8 cellular contexts compared by ENCODE assay signal in genomic region chr4:158782539-158783360, GRCh38. TPM values are rescaled to one million over a fixed set of nuclear protein-coding genes. Genes with fewer than 3 reads are reported as not detected.
DNase-seq lines count a peak whose midpoint lies in the region; ATAC-seq and TF ChIP-seq lines count a peak whose summit lies in the region.

No MANE protein-coding gene starts in this region.

- no peak overlapping the region for H3K4me3 ChIP-seq in KMS-11 (IDR thresholded peaks at IDR 0.05; ENCODE audit: insufficient read depth, low read depth, low read length)
- H3K4me3 ChIP-seq in epithelial cell of esophagus (ENCODE audit: low read length): no peak overlapping the region
- no peak overlapping the region for H3K4me3 ChIP-seq in gastrocnemius medialis

- H3K4me1 ChIP-seq in KMS-11 (ENCODE audit: low read depth, poor library complexity, severe bottlenecking) (peaks cover 70% of the 10 kb centered on the region), gastrocnemius medialis (peaks cover 71 to 72% of the 10 kb centered on the region in 2 donors)

- peak overlapping the region; percentile 20; the same call in 1 of the 2 replicates for H3K27ac ChIP-seq in KMS-11
- H3K27ac ChIP-seq in gastrocnemius medialis: peak overlapping the region; percentile 65 to 71 (median 68)

- no peaks in the 10 kb centered on the region for H3K27me3 ChIP-seq in KMS-11 (ENCODE audit: insufficient read depth, low read depth)
- no peaks in the 10 kb centered on the region for H3K27me3 ChIP-seq in gastrocnemius medialis

- peak; percentile 54 for DNase-seq in epithelial cell of esophagus (ENCODE audit: low read depth)
- DNase-seq in gastrocnemius medialis: no peak

- H3K4me2 ChIP-seq in KMS-11: peak overlapping the region; percentile 36

- no peaks in the 10 kb centered on the region for H3K9me3 ChIP-seq in gastrocnemius medialis

- in situ Hi-C loops in gastrocnemius medialis (cut with MboI; ENCODE audit: low sequenced_read_pairs in 4 of 4): no loop called here

- intact Hi-C loops in gastrocnemius medialis (cut with DNase I; ENCODE audit: low total_unique reads): no loop called here

- TF ChIP-seq CTCF in KMS-11 (conservative IDR thresholded peaks at IDR 0.05; ENCODE audit: low read depth, low read length) (no peak), epithelial cell of esophagus (IDR thresholded peaks at IDR 0.05; ENCODE audit: insufficient read depth, low read depth, low read length, missing control alignments) (no peak), gastrocnemius medialis (IDR thresholded peaks at IDR 0.05 in 4 of 5, conservative IDR thresholded peaks at IDR 0.05 in 1 of 5) (no peak)

- ATAC-seq in GM19035 (IDR thresholded peaks at IDR 0.05; ENCODE audit: unreplicated experiment): peak; percentile 46
- no peak for ATAC-seq in gastrocnemius medialis
- ATAC-seq in HG02973 (IDR thresholded peaks at IDR 0.05; ENCODE audit: unreplicated experiment): no peak
- ATAC-seq in GM21367 (IDR thresholded peaks at IDR 0.05; ENCODE audit: unreplicated experiment): no peak
- no peak for ATAC-seq in HG03039 (IDR thresholded peaks at IDR 0.05; ENCODE audit: unreplicated experiment)
- ATAC-seq in GM21526 (IDR thresholded peaks at IDR 0.05; ENCODE audit: low FRiP score, unreplicated experiment): no peak

- H3K36me3 ChIP-seq in KMS-11 (ENCODE audit: insufficient read depth) (no peaks in the 10 kb centered on the region), gastrocnemius medialis (no peaks in the 10 kb centered on the region)

- H4K20me1 ChIP-seq in KMS-11 (ENCODE audit: insufficient read depth): no peaks in the 10 kb centered on the region

- H3K79me2 ChIP-seq in KMS-11 (ENCODE audit: insufficient read depth, low read depth): peaks cover 49% of the 10 kb centered on the region

- no peak overlapping the region for H3K9ac ChIP-seq in KMS-11

- H2AFZ ChIP-seq in KMS-11 (ENCODE audit: low read depth): no peak overlapping the region

- TF ChIP-seq POLR2A in gastrocnemius medialis (IDR thresholded peaks at IDR 0.05): no peak

RNA-seq across cellular contexts. Expression of gene FNIP2, which starts 13.9 kb away (rescaled TPM):
- total RNA-seq in gastrocnemius medialis: 10 to 100 TPM in 3 of 4 donors, 1 to 10 TPM in 1; 9.9 to 32.8 (median 22.2) TPM

RNA-seq across cellular contexts. Expression of gene PPID, which starts 59.6 kb away (rescaled TPM):
- 10 to 100 TPM; 30.1 to 81.8 (median 40.6) TPM for total RNA-seq in gastrocnemius medialis
